Comparison of ENCODE assay signal across 18 cellular contexts in genomic region chr6:6872924-6873344, GRCh38.
"Had no signal": no experiment of that assay in that cellular context is flagged by ENCODE, and none has a peak within 500 bp of the region (broad histone marks: within the 10 kb centered on the region; RNA-seq: fewer than 3 reads in every experiment).

No MANE protein-coding gene starts in this region.

- H3K36me3 ChIP-seq: brain microvascular endothelial cell, heart left ventricle, right atrium auricular region, tibial artery, uterus had no signal

- H3K4me1 Mint-ChIP-seq: T-helper 17 cell had no signal

- H3K36me3 Mint-ChIP-seq: activated naive CD8-positive, alpha-beta T cell treated with anti-CD3 and anti-CD28 coated beads, Interleukin-2, amount 10 ng/mL, durations not matched to agents 7 days and 5 days; naive thymus-derived CD8-positive, alpha-beta T cell had no signal

- H3K9me3 ChIP-seq: tibial artery had no signal

- DNase-seq: activated CD4-positive, alpha-beta T cell treated with anti-CD3 and anti-CD28 coated beads for 4 hours; activated CD8-positive, alpha-beta memory T cell treated with anti-CD3 and anti-CD28 coated beads, Interleukin-2, amount 50 U/mL, for 48 hours; activated naive CD4-positive, alpha-beta T cell; activated naive CD8-positive, alpha-beta T cell treated with anti-CD3 and anti-CD28 coated beads, Interleukin-2, amount 10 ng/mL, durations not matched to agents 7 days and 5 days; activated T-cell treated with anti-CD3 and anti-CD28 coated beads, Interleukin-2, amount 50 U/mL, for 72 hours; brain microvascular endothelial cell; cortex of kidney; effector memory CD4-positive, alpha-beta T cell; heart left ventricle; naive thymus-derived CD8-positive, alpha-beta T cell; occipital lobe; stimulated activated CD4-positive, alpha-beta T cell treated with anti-CD3 and anti-CD28 coated beads, Interleukin-2, amount 100 ng/mL, for 48 hours; stimulated activated naive CD4-positive, alpha-beta T cell; T-helper 17 cell; tibial artery; uterus had no signal

- H3K4me1 ChIP-seq: right atrium auricular region, tibial artery, uterus had no signal

- H3K4me3 Mint-ChIP-seq: activated naive CD8-positive, alpha-beta T cell treated with anti-CD3 and anti-CD28 coated beads, Interleukin-2, amount 10 ng/mL, durations not matched to agents 7 days and 5 days; activated T-cell treated with anti-CD3 and anti-CD28 coated beads, Interleukin-2, amount 50 U/mL, for 72 hours; naive thymus-derived CD8-positive, alpha-beta T cell; T-helper 17 cell had no signal

- ATAC-seq: heart left ventricle; naive thymus-derived CD8-positive, alpha-beta T cell; T-helper 17 cell had no signal

- H3K9me3 Mint-ChIP-seq: activated naive CD8-positive, alpha-beta T cell treated with anti-CD3 and anti-CD28 coated beads, Interleukin-2, amount 10 ng/mL, durations not matched to agents 7 days and 5 days; activated T-cell treated with anti-CD3 and anti-CD28 coated beads, Interleukin-2, amount 50 U/mL, for 72 hours; naive thymus-derived CD8-positive, alpha-beta T cell had no signal

- H3K27ac ChIP-seq: brain microvascular endothelial cell, heart left ventricle, right atrium auricular region, tibial artery, uterus had no signal

- H3K4me3 ChIP-seq: heart left ventricle, right atrium auricular region, tibial artery, uterus had no signal

- H3K27ac Mint-ChIP-seq: activated naive CD8-positive, alpha-beta T cell treated with anti-CD3 and anti-CD28 coated beads, Interleukin-2, amount 10 ng/mL, durations not matched to agents 7 days and 5 days; activated T-cell treated with anti-CD3 and anti-CD28 coated beads, Interleukin-2, amount 50 U/mL, for 72 hours; naive thymus-derived CD8-positive, alpha-beta T cell; progenitor cell of endocrine pancreas; T-helper 17 cell had no signal

- H3K27me3 ChIP-seq: brain microvascular endothelial cell, heart left ventricle, right atrium auricular region, tibial artery, uterus had no signal
